In the genomic region with DNA sequence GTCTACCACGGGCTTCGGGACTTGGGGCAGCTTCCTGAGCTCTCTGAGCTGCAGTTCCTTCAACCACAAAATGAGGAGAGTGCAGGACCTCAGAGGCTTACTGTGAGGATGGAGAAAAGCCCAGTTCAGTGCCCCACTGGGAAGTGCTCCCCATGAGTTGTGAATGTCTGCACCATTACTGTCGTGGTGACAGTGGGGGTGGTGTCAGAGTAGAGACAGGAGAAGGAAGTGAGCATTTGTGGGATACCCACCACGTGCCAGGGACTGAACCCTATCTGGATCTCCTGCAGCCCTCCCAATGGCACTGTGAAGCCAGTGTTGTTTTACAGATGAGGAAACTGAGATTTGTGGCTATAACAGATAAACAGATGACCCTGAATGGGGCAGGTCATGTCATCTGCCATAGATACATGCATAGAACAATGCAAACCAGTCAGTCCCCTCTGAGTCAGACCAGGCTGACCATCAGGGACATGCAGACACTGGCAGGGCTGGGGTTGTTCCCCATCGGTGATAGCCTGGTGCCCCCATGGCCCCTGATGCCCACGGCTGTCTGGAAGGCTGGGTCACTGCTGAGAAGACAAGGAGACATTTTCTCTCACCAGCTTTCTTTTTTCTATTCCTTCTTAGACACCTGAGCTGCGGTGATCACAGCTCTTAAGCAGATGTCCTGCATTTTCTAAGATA, we compare ENCODE assay signal across 8 cellular contexts.
DNase-seq lines count a peak whose midpoint lies in the region; ATAC-seq and TF ChIP-seq lines count a peak whose summit lies in the region.

No MANE protein-coding gene starts in this region.

- H3K4me1 Mint-ChIP-seq in stimulated activated memory B cell treated with anti-CD40 and anti-IgM and Interleukin-4, amounts not matched to agents 10 μg/mL and 1 μg/mL and 100 μg/mL, for 72 hours = peaks cover 8% of the 10 kb centered on the region

- H3K9ac ChIP-seq in PC-3 (ENCODE audit: low read length) = peak overlapping the region; percentile 84

- peaks cover 12% of the 10 kb centered on the region for H3K36me3 Mint-ChIP-seq in stimulated activated memory B cell treated with anti-CD40 and anti-IgM and Interleukin-4, amounts not matched to agents 10 μg/mL and 1 μg/mL and 100 μg/mL, for 72 hours

- H3K4me2 ChIP-seq in PC-3 (ENCODE audit: low read length) = peak overlapping the region; percentile 80

- H3K27ac ChIP-seq in PC-3 (ENCODE audit: low read length) = no peak overlapping the region

- H3K27ac Mint-ChIP-seq in stimulated activated memory B cell treated with anti-CD40 and anti-IgM and Interleukin-4, amounts not matched to agents 10 μg/mL and 1 μg/mL and 100 μg/mL, for 72 hours = no peak overlapping the region

- no peak for TF ChIP-seq CTCF in PC-3 (conservative IDR thresholded peaks at IDR 0.05; ENCODE audit: low read depth, low read length)
- no peak for TF ChIP-seq CTCF in fibroblast of pulmonary artery (IDR thresholded peaks at IDR 0.05; ENCODE audit: low read length, missing control alignments)

- H3K27me3 Mint-ChIP-seq in stimulated activated memory B cell treated with anti-CD40 and anti-IgM and Interleukin-4, amounts not matched to agents 10 μg/mL and 1 μg/mL and 100 μg/mL, for 72 hours = no peaks in the 10 kb centered on the region

- ATAC-seq in GM21576 (IDR thresholded peaks at IDR 0.05; ENCODE audit: unreplicated experiment) (peak; percentile 19), PC-3 (no peak), HG03175 (IDR thresholded peaks at IDR 0.05; ENCODE audit: unreplicated experiment) (no peak)
- no peak for ATAC-seq in stimulated activated memory B cell treated with anti-CD40 and anti-IgM and Interleukin-4, amounts not matched to agents 10 μg/mL and 1 μg/mL and 100 μg/mL, for 72 hours

- H3K9me3 Mint-ChIP-seq in stimulated activated memory B cell treated with anti-CD40 and anti-IgM and Interleukin-4, amounts not matched to agents 10 μg/mL and 1 μg/mL and 100 μg/mL, for 72 hours = no peaks in the 10 kb centered on the region

- H3K4me3 ChIP-seq in PC-3 (ENCODE audit: low read length) = peak overlapping the region; percentile 84
- H3K4me3 ChIP-seq in fibroblast of pulmonary artery (replicated peaks; ENCODE audit: low read depth, low read length) = peak overlapping the region; percentile 52

- peak overlapping the region; percentile 68 for H3K4me3 Mint-ChIP-seq in stimulated activated memory B cell treated with anti-CD40 and anti-IgM and Interleukin-4, amounts not matched to agents 10 μg/mL and 1 μg/mL and 100 μg/mL, for 72 hours

- DNase-seq in PC-3 = no peak
- no peak for DNase-seq in fibroblast of pulmonary artery (ENCODE audit: low read depth)
- DNase-seq in GM19240 (ENCODE audit: insufficient read length, low spot score) = no peak
- DNase-seq in stimulated activated CD4-positive, alpha-beta T cell treated with anti-CD3 and anti-CD28 coated beads, Interleukin-1b, Interleukin-23, amount 100 ng/mL, for 48 hours = no peak
- no peak for DNase-seq in DMS 273 treated with DMSO at 0.1 percent for 48 hours (lab: John Stamatoyannopoulos, UW)

- no peaks in the 10 kb centered on the region for H3F3A ChIP-seq in PC-3 (ENCODE audit: low read length, unreplicated experiment)

- H3K4me1 ChIP-seq in PC-3 (ENCODE audit: insufficient read depth, low read length) = peaks cover 6% of the 10 kb centered on the region; the same call in 1 of the 2 replicates

- H3K36me3 ChIP-seq in PC-3 (ENCODE audit: low read depth, low read length) = peaks cover under 1% of the 10 kb centered on the region; the same call in 1 of the 2 replicates

- peak overlapping the region; percentile 97 for H2AFZ ChIP-seq in PC-3 (ENCODE audit: low read length)

- H4K20me1 ChIP-seq in PC-3 (ENCODE audit: low read length) = peaks cover 6% of the 10 kb centered on the region; the same call in 1 of the 2 replicates

- no peaks in the 10 kb centered on the region for H3K9me3 ChIP-seq in PC-3 (ENCODE audit: low read length)

- H3K9me2 ChIP-seq in PC-3 (replicated peaks; ENCODE audit: low read length) = no peaks in the 10 kb centered on the region

- intact Hi-C loops in PC-3 (cut with micrococcal nuclease) = loop anchor here (2.0 to 10.0 kb wide), 2 partner anchors 103 to 141 kb away; no protein-coding TSS in a partner anchor

- POLR2A ChIA-PET in PC-3 (lab: Charles Lee; ENCODE audit: unreplicated experiment) = no interaction called here

- 0 out of 2 replicates have a peak, but pooled peaks cover 3% of the 10 kb centered on the region for H3K27me3 ChIP-seq in PC-3 (ENCODE audit: low read length)

- BruUV-seq in PC-3 (replicated peaks; lab: Mats Ljungman, UMichigan) = TSS peak; percentile 22

- H3K79me2 ChIP-seq in PC-3 (ENCODE audit: low read length) = peaks cover 15% of the 10 kb centered on the region

- CTCF ChIA-PET in PC-3 (lab: Charles Lee) = interaction anchor here (0.6 kb wide), 1 partner anchor 338 kb away, joined by 3 read pairs; no protein-coding TSS in a partner anchor
